25 cellular contexts compared by ENCODE assay signal in the genomic region with DNA sequence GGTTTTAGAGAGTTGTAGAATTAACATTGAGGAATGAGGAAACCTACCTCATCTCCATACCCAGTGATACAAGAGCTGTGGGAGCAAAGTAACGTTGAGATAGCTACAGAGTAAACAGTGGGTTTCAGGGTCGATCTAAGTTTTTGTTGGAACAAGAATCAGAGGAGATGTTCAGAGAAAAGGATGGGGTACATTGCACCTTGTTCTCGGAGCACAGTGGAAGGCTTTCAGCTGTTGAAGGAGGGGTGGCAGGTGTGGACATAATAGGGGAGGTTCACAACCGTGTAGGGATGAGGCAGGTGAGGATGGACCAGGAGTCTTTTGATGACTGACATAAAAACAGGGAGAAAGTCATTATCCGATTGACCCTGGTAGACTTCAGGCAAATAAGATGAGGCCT.
"Had no signal": no experiment of that assay in that cellular context is flagged by ENCODE, and none has a peak within 500 bp of the region (broad histone marks: within the 10 kb centered on the region; RNA-seq: fewer than 3 reads in every experiment).

No MANE protein-coding gene starts in this region.

- H3K36me3 Mint-ChIP-seq: immature natural killer cell had no signal

- H3K27me3 ChIP-seq: dorsolateral prefrontal cortex, esophagus muscularis mucosa, foreskin keratinocyte, gastroesophageal sphincter, heart left ventricle, hepatocyte had no signal

- H3K4me1 ChIP-seq: foreskin keratinocyte, gastroesophageal sphincter, lower lobe of right lung had no signal

- H3K4me3 ChIP-seq: coronary artery, dorsolateral prefrontal cortex, esophagus muscularis mucosa, gastroesophageal sphincter, heart left ventricle, hepatocyte, left ventricle myocardium inferior, lower lobe of right lung had no signal

- H3K27ac ChIP-seq: coronary artery, dorsolateral prefrontal cortex, esophagus muscularis mucosa, foreskin keratinocyte, gastroesophageal sphincter, heart left ventricle, hepatocyte, left ventricle myocardium inferior, lower lobe of right lung had no signal

- H3K4me2 ChIP-seq: hepatocyte had no signal

- H3K4me1 Mint-ChIP-seq: memory B cell had no signal

- DNase-seq: dermis blood vessel endothelial cell; dorsolateral prefrontal cortex; effector CD4-positive, alpha-beta T cell; effector memory CD4-positive, alpha-beta T cell; foreskin keratinocyte; heart left ventricle; hypothalamus; immature natural killer cell; islet precursor cell; kidney; kidney glomerular epithelial cell; left colon; left ventricle myocardium inferior; lower lobe of right lung; mesendoderm; midbrain had no signal

- H3K9me3 ChIP-seq: esophagus muscularis mucosa, gastroesophageal sphincter, heart left ventricle, left ventricle myocardium inferior, lower lobe of right lung had no signal

- FAIRE-seq: colon, endothelial cell of umbilical vein, frontal cortex, kidney had no signal

- H3K9me3 Mint-ChIP-seq: immature natural killer cell, memory B cell had no signal

- H3K4me3 Mint-ChIP-seq: immature natural killer cell, memory B cell had no signal

- H3K27me3 Mint-ChIP-seq: memory B cell had no signal

- H2AFZ ChIP-seq: hepatocyte had no signal

- ATAC-seq: foreskin keratinocyte, gastroesophageal sphincter, heart left ventricle, left colon, left lobe of liver, lower lobe of right lung had no signal

- H3K27ac Mint-ChIP-seq: immature natural killer cell, memory B cell had no signal
